11 cellular contexts compared by ENCODE assay signal in genomic region chr2:200286578-200286977, GRCh38.
"Had no signal": no experiment of that assay in that cellular context is flagged by ENCODE, and none has a peak within 500 bp of the region (broad histone marks: within the 10 kb centered on the region; RNA-seq: fewer than 3 reads in every experiment).

No MANE protein-coding gene starts in this region.

- FAIRE-seq: H1, H54 had no signal

- H3K9me3 ChIP-seq: HAP-1 had no signal

- H3K4me3 ChIP-seq: GM23248, GM23338, HAP-1 had no signal

- H2AFZ ChIP-seq: GM23248, GM23338 had no signal

- H3K4me2 ChIP-seq: GM23338 had no signal

- H3K27ac ChIP-seq: GM23248 had no signal

- H3K9ac ChIP-seq: GM23248 had no signal

- H3K4me1 ChIP-seq: HAP-1 had no signal

- ATAC-seq: GM23338, HCT116 had no signal

- DNase-seq: GM23248, GOT3, H7, H9, HCEC 1CT, HFFc6 had no signal

- H3K36me3 ChIP-seq: HAP-1 had no signal
